Comparison of ENCODE assay signal across 16 cellular contexts in genomic region chr1:2935184-2935583, GRCh38.
A peak's percentile ranks its signal among the peaks of the same experiment; 100 is the strongest.
DNase-seq lines count a peak whose midpoint lies in the region; ATAC-seq, FAIRE-seq and TF ChIP-seq lines count a peak whose summit lies in the region.
"Had no signal": no experiment of that assay in that cellular context is flagged by ENCODE, and none has a peak within 500 bp of the region (broad histone marks: within the 10 kb centered on the region; RNA-seq: fewer than 3 reads in every experiment).

No MANE protein-coding gene starts in this region.

- H3K27ac ChIP-seq in right lobe of liver (no peak overlapping the region), HepG2 (ENCODE audit: extremely low read length, insufficient read depth, low read length) (no peak overlapping the region), kidney (ENCODE audit: low read depth in 2 of 2, low read length in 2 of 2) (no peak overlapping the region), osteoblast (ENCODE audit: low read depth, low read length) (no peak overlapping the region)
- H3K27ac ChIP-seq: C4-2B had no signal

- no CpG with 5 or more reads among the region's 5 CpGs for WGBS in right lobe of liver (ENCODE audit: insufficient coverage, low coverage, low lambda C conversion rate, missing lambda C conversion rate)
- no CpG with 5 or more reads among the region's 5 CpGs for WGBS in HepG2 (ENCODE audit: low lambda C conversion rate)

- BruUV-seq in HepG2 (replicated peaks; lab: Mats Ljungman, UMichigan), result no TSS peak

- POLR2A ChIA-PET in HepG2 (lab: Yijun Ruan, JAX), result no interaction called here

- no peak overlapping the region for H2AFZ ChIP-seq in HepG2 (ENCODE audit: low read length)
- no peak overlapping the region for H2AFZ ChIP-seq in osteoblast (ENCODE audit: low read length)

- no peak overlapping the region for H3K4me3 ChIP-seq in right lobe of liver
- no peak overlapping the region for H3K4me3 ChIP-seq in HepG2 (replicated peaks in 1 of 3; ENCODE audit: insufficient read depth in 1 of 3, low read depth in 2 of 3, low read length in 3 of 3)
- no peak overlapping the region for H3K4me3 ChIP-seq in kidney (ENCODE audit: low read length in 2 of 2)
- no peak overlapping the region for H3K4me3 ChIP-seq in osteoblast (ENCODE audit: insufficient read depth, low read length)

- in situ Hi-C loops in HepG2 (cut with HindIII; ENCODE audit: extremely low pct_ligation_motif_present, low pct_unique_long_range_greater_than_20kb), result no loop called here

- no peak for TF ChIP-seq RAD21 in HepG2 (CRISPR knock-in tag; IDR thresholded peaks at IDR 0.05)

- no peak overlapping the region for H3K4me2 ChIP-seq in HepG2 (ENCODE audit: low read depth, low read length)
- no peak overlapping the region for H3K4me2 ChIP-seq in osteoblast (ENCODE audit: insufficient read depth, low read length)

- H3K4me1 ChIP-seq in right lobe of liver, result no peaks in the 10 kb centered on the region
- H3K4me1 ChIP-seq in HepG2 (ENCODE audit: insufficient read depth, low read length), result no peaks in the 10 kb centered on the region
- no peaks in the 10 kb centered on the region for H3K4me1 ChIP-seq in kidney (ENCODE audit: control insufficient read depth in 1 of 2, insufficient read depth in 1 of 2, low read depth in 1 of 2, low read length in 2 of 2)
- H3K4me1 ChIP-seq in osteoblast (ENCODE audit: insufficient read depth, low read length), result no peaks in the 10 kb centered on the region
- H3K4me1 ChIP-seq: Caco-2 had no signal

- H3K79me2 ChIP-seq in HepG2 (ENCODE audit: insufficient read depth, low read length), result no peaks in the 10 kb centered on the region
- no peaks in the 10 kb centered on the region for H3K79me2 ChIP-seq in osteoblast (ENCODE audit: insufficient read depth, low read length)

- H4K20me1 ChIP-seq in HepG2 (ENCODE audit: insufficient read depth, low read length), result peaks cover 3% of the 10 kb centered on the region; the same call in 1 of the 2 replicates
- no peaks in the 10 kb centered on the region for H4K20me1 ChIP-seq in osteoblast (ENCODE audit: insufficient read depth, low read length)

- no peaks in the 10 kb centered on the region for H3K27me3 ChIP-seq in right lobe of liver
- peaks cover 18 to 66% of the 10 kb centered on the region in 2 experiments for H3K27me3 ChIP-seq in HepG2 (ENCODE audit: control insufficient read depth in 1 of 2, insufficient read depth in 2 of 2, low read length in 2 of 2)
- H3K27me3 ChIP-seq in osteoblast (ENCODE audit: insufficient read depth, low read length), result no peaks in the 10 kb centered on the region

- intact Hi-C loops in right lobe of liver (cut with DNase I), result no loop called here
- intact Hi-C loops in HepG2 (cut with micrococcal nuclease; ENCODE audit: unreplicated experiment), result no loop called here
- intact Hi-C loops in kidney (cut with DNase I), result no loop called here

- ATAC-seq in right lobe of liver, result no peak
- no peak for ATAC-seq in HepG2
- ATAC-seq in GM18511 (IDR thresholded peaks at IDR 0.05; ENCODE audit: unreplicated experiment), result no peak
- ATAC-seq: HCT116 had no signal

- H3K9me3 ChIP-seq in right lobe of liver (no peaks in the 10 kb centered on the region), HepG2 (ENCODE audit: low read length) (no peaks in the 10 kb centered on the region), kidney (ENCODE audit: control insufficient read depth in 1 of 2, low read length in 2 of 2) (no peaks in the 10 kb centered on the region), osteoblast (ENCODE audit: low read depth, low read length) (no peaks in the 10 kb centered on the region)
- H3K9me3 ChIP-seq: Caco-2 had no signal

- H3K9ac ChIP-seq in HepG2 (ENCODE audit: insufficient read depth, low read depth, low read length) (no peak overlapping the region), kidney (ENCODE audit: low read length in 2 of 2) (no peak overlapping the region)

- no peak for TF ChIP-seq CTCF in right lobe of liver (IDR thresholded peaks at IDR 0.05)
- TF ChIP-seq CTCF in HepG2 (CRISPR knock-in tag; IDR thresholded peaks at IDR 0.05), result no peak
- no peak for TF ChIP-seq CTCF in kidney (IDR thresholded peaks at IDR 0.05; ENCODE audit: borderline replicate concordance, extremely low read depth, insufficient read depth)
- TF ChIP-seq CTCF in osteoblast (IDR thresholded peaks at IDR 0.05; ENCODE audit: extremely low read depth, low read depth, low read length), result no peak

- no peaks in the 10 kb centered on the region for H3K36me3 ChIP-seq in right lobe of liver
- no peaks in the 10 kb centered on the region for H3K36me3 ChIP-seq in HepG2 (replicated peaks in 1 of 2; ENCODE audit: control insufficient read depth in 1 of 2, insufficient read depth in 2 of 2, low read length in 2 of 2)
- H3K36me3 ChIP-seq in kidney (ENCODE audit: control insufficient read depth in 1 of 2, insufficient read depth in 2 of 2, low read length in 2 of 2), result no peaks in the 10 kb centered on the region
- no peaks in the 10 kb centered on the region for H3K36me3 ChIP-seq in osteoblast (ENCODE audit: insufficient read depth, low read length)

- no peak for TF ChIP-seq POLR2A in right lobe of liver (IDR thresholded peaks at IDR 0.05)
- no peak for TF ChIP-seq POLR2A in HepG2 (IDR thresholded peaks at IDR 0.05; ENCODE audit: insufficient read depth in 1 of 2, low read depth in 2 of 2, low read length in 2 of 2)

- DNase-seq in right lobe of liver (peak in 2 of 3 donors; percentile 3 to 31), HepG2 (ENCODE audit: low spot score) (no peak), kidney (peak; percentile 35), osteoblast (ENCODE audit: insufficient read length, low spot score, missing footprints) (peak; percentile 61), SW 1271 (lab: John Stamatoyannopoulos, UW) (no peak)
- DNase-seq: Caco-2; CD4-positive, alpha-beta T cell; GOT3; H7 had no signal

- TF ChIP-seq EP300 in HepG2 (IDR thresholded peaks at IDR 0.05; ENCODE audit: low read depth in 2 of 2, low read length in 2 of 2), result no peak
- TF ChIP-seq EP300 in HepG2 (CRISPR knock-in tag; IDR thresholded peaks at IDR 0.05; ENCODE audit: borderline replicate concordance), result no peak

- CTCF ChIA-PET in HepG2 (lab: Yijun Ruan, JAX; ENCODE audit: low intra/inter-chr PET ratio, low total read pairs), result no interaction called here

- FAIRE-seq in HepG2 (lab: Jason Lieb, UNC) (no peak), kidney (lab: Jason Lieb, UNC) (no peak)
- FAIRE-seq: D721Med, G401.6, GM12891, HTR-8/SVneo had no signal

TF ChIP-seq in HepG2, 621 proteins besides CTCF, POLR2A, EP300 and RAD21 (continues in another document):
- TF ChIP-seq ZBTB38 (CRISPR knock-in tag; IDR thresholded peaks at IDR 0.05) (no peak), ZSCAN9 (CRISPR knock-in tag; IDR thresholded peaks at IDR 0.05; ENCODE audit: borderline replicate concordance) (no peak), ATF2 (CRISPR knock-in tag; IDR thresholded peaks at IDR 0.05) (no peak), JUNB (CRISPR knock-in tag; IDR thresholded peaks at IDR 0.05; ENCODE audit: borderline replicate concordance) (no peak), KLF16 (CRISPR knock-in tag; IDR thresholded peaks at IDR 0.05) (no peak), ZNF740 (CRISPR knock-in tag; IDR thresholded peaks at IDR 0.05) (no peak), RARG (CRISPR knock-in tag; IDR thresholded peaks at IDR 0.05; ENCODE audit: low read depth) (no peak), AHR (CRISPR knock-in tag; IDR thresholded peaks at IDR 0.05) (no peak), ZNF598 (CRISPR knock-in tag; IDR thresholded peaks at IDR 0.05; ENCODE audit: borderline replicate concordance) (no peak), ZSCAN5A (CRISPR knock-in tag; IDR thresholded peaks at IDR 0.05; ENCODE audit: borderline replicate concordance) (no peak), CSRNP1 (CRISPR knock-in tag; IDR thresholded peaks at IDR 0.05) (no peak), ZNF235 (CRISPR knock-in tag; IDR thresholded peaks at IDR 0.05; ENCODE audit: borderline replicate concordance) (no peak), GABPA (IDR thresholded peaks at IDR 0.05; ENCODE audit: low read depth, low read length) (no peak), GABPA (CRISPR knock-in tag; IDR thresholded peaks at IDR 0.05; ENCODE audit: low read depth) (no peak)

Comparison
In these comparisons a context has a peak if more than half of its experiments do, and no peak if none do; other contexts are left out.
1. DNase-seq: peak in right lobe of liver (2 of 3), kidney (single experiment) and osteoblast (single experiment); none in HepG2 (single experiment) and SW 1271 (0 of 2).